Comparison of ENCODE assay signal across 8 cellular contexts in genomic region chr1:10909697-10910489, GRCh38.
DNase-seq lines count a peak whose midpoint lies in the region; ATAC-seq and TF ChIP-seq lines count a peak whose summit lies in the region.

No MANE protein-coding gene starts in this region.

- peaks cover 4% of the 10 kb centered on the region for H3K27me3 Mint-ChIP-seq in activated T-helper 1 cell treated with anti-CD3 and anti-CD28 coated beads, Interleukin-12 subunit alpha, Interleukin-12 subunit beta, Interleukin-2, Interleukin-4 antibody, amounts not matched to agents 30 ng/mL and 10 ng/mL and 1 ng/mL, durations not matched to agents 14 hours and 24 hours and 36 hours (ENCODE audit: insufficient read depth)

- H3K27me3 ChIP-seq in heart left ventricle, result peaks cover 0 to 16% (median 5%) of the 10 kb centered on the region in 9 donors

- H3K36me3 Mint-ChIP-seq in activated T-helper 1 cell treated with anti-CD3 and anti-CD28 coated beads, Interleukin-12 subunit alpha, Interleukin-12 subunit beta, Interleukin-2, Interleukin-4 antibody, amounts not matched to agents 30 ng/mL and 10 ng/mL and 1 ng/mL, durations not matched to agents 14 hours and 24 hours and 36 hours (ENCODE audit: low read depth), result no peaks in the 10 kb centered on the region

- no peaks in the 10 kb centered on the region for H3K9me3 Mint-ChIP-seq in activated T-helper 1 cell treated with anti-CD3 and anti-CD28 coated beads, Interleukin-12 subunit alpha, Interleukin-12 subunit beta, Interleukin-2, Interleukin-4 antibody, amounts not matched to agents 30 ng/mL and 10 ng/mL and 1 ng/mL, durations not matched to agents 14 hours and 24 hours and 36 hours

- no peaks in the 10 kb centered on the region for H3K4me1 Mint-ChIP-seq in activated T-helper 1 cell treated with anti-CD3 and anti-CD28 coated beads, Interleukin-12 subunit alpha, Interleukin-12 subunit beta, Interleukin-2, Interleukin-4 antibody, amounts not matched to agents 30 ng/mL and 10 ng/mL and 1 ng/mL, durations not matched to agents 14 hours and 24 hours and 36 hours (ENCODE audit: low read depth)

- H3K4me1 ChIP-seq in heart left ventricle, result peaks cover 0 to 1% (median 0%) of the 10 kb centered on the region in 12 donors

- WGBS in heart left ventricle, 4 donors, result 49 to 63% (median 53%) methylated on average over 11 to 16 of the region's 16 CpGs

- H3K27ac Mint-ChIP-seq in activated T-helper 1 cell treated with anti-CD3 and anti-CD28 coated beads, Interleukin-12 subunit alpha, Interleukin-12 subunit beta, Interleukin-2, Interleukin-4 antibody, amounts not matched to agents 30 ng/mL and 10 ng/mL and 1 ng/mL, durations not matched to agents 14 hours and 24 hours and 36 hours, result no peak overlapping the region

- no peak overlapping the region for H3K4me3 ChIP-seq in GM12875 (ENCODE audit: low read depth, low read length)
- H3K4me3 ChIP-seq in heart left ventricle, result no peak overlapping the region

- H3K4me3 Mint-ChIP-seq in activated T-helper 1 cell treated with anti-CD3 and anti-CD28 coated beads, Interleukin-12 subunit alpha, Interleukin-12 subunit beta, Interleukin-2, Interleukin-4 antibody, amounts not matched to agents 30 ng/mL and 10 ng/mL and 1 ng/mL, durations not matched to agents 14 hours and 24 hours and 36 hours, result no peak overlapping the region

- no peaks in the 10 kb centered on the region for H3K36me3 ChIP-seq in heart left ventricle

- TF ChIP-seq CTCF in GM12875 (IDR thresholded peaks at IDR 0.05; ENCODE audit: borderline replicate concordance, insufficient read depth, low read depth, low read length) (peak; percentile 85), heart left ventricle (IDR thresholded peaks at IDR 0.05) (peak; percentile 27 to 59 (median 46))

- ATAC-seq in heart left ventricle (peak in 3 of 4 donors; percentile 62 to 75 (median 67)), HG02759 (IDR thresholded peaks at IDR 0.05; ENCODE audit: unreplicated experiment) (no peak), GM21717 (IDR thresholded peaks at IDR 0.05; ENCODE audit: unreplicated experiment) (no peak)

- intact Hi-C loops in activated T-helper 1 cell treated with anti-CD3 and anti-CD28 coated beads, Interleukin-12 subunit alpha, Interleukin-12 subunit beta, Interleukin-2, Interleukin-4 antibody, amounts not matched to agents 30 ng/mL and 10 ng/mL and 1 ng/mL, durations not matched to agents 14 hours and 24 hours and 36 hours (cut with micrococcal nuclease), result no loop called here
- intact Hi-C loops in heart left ventricle (cut with DNase I), result no loop called here

- TF ChIP-seq POLR2A in heart left ventricle (IDR thresholded peaks at IDR 0.05), result no peak

- peak; percentile 10 for DNase-seq in A172 (ENCODE audit: low spot score)
- DNase-seq in OCI-M1 (lab: John Stamatoyannopoulos, UW), result peak; percentile 54
- DNase-seq in activated T-helper 1 cell treated with anti-CD3 and anti-CD28 coated beads, Interleukin-12 subunit alpha, Interleukin-12 subunit beta, Interleukin-2, Interleukin-4 antibody, amounts not matched to agents 30 ng/mL and 10 ng/mL and 1 ng/mL, durations not matched to agents 14 hours and 24 hours and 36 hours (ENCODE audit: low spot score), result peak; percentile 44
- DNase-seq in heart left ventricle, result peak in 4 of 5 donors; percentile 37 to 80 (median 51)
- DNase-seq in stimulated activated CD4-positive, alpha-beta T cell treated with anti-CD3 and anti-CD28 coated beads, Interleukin-2, amount 100 ng/mL, for 24 hours, result peak; percentile 80 to 81

- no peak overlapping the region for H3K27ac ChIP-seq in heart left ventricle

- H3K9me3 ChIP-seq in heart left ventricle, result no peaks in the 10 kb centered on the region

Comparison
In these comparisons a context has a peak if more than half of its experiments do, and no peak if none do; other contexts are left out.
1. DNase-seq: peak in every context shown above with its lines; median percentile 80 in stimulated activated CD4-positive, alpha-beta T cell treated with anti-CD3 and anti-CD28 coated beads, Interleukin-2, amount 100 ng/mL, for 24 hours; 54 in OCI-M1; 51 in heart left ventricle; 44 in activated T-helper 1 cell treated with anti-CD3 and anti-CD28 coated beads, Interleukin-12 subunit alpha, Interleukin-12 subunit beta, Interleukin-2, Interleukin-4 antibody, amounts not matched to agents 30 ng/mL and 10 ng/mL and 1 ng/mL, durations not matched to agents 14 hours and 24 hours and 36 hours; 10 in A172.
2. ATAC-seq: peak in heart left ventricle (3 of 4); none in HG02759 (single experiment) and GM21717 (single experiment).